ENCODE assay signal across 33 cellular contexts in genomic region chrX:51178352-51178751, GRCh38.
"Had no signal": no experiment of that assay in that cellular context is flagged by ENCODE, and none has a peak within 500 bp of the region (broad histone marks: within the 10 kb centered on the region; RNA-seq: fewer than 3 reads in every experiment).

No MANE protein-coding gene starts in this region.

- H3K36me3 Mint-ChIP-seq: activated CD8-positive, alpha-beta memory T cell treated with anti-CD3 and anti-CD28 coated beads, Interleukin-2, amount 10 ng/mL, durations not matched to agents 7 days and 5 days; activated naive CD4-positive, alpha-beta T cell treated with anti-CD3 and anti-CD28 coated beads, Interleukin-2, amount 10 ng/mL, durations not matched to agents 7 days and 5 days; activated naive CD4-positive, alpha-beta T cell treated with anti-CD3 and anti-CD28 coated beads, Interleukin-2, amount 50 U/mL, for 72 hours had no signal

- H3K27ac ChIP-seq: adrenal gland, body of pancreas, cardiac muscle cell, colonic mucosa, WERI-Rb-1 had no signal

- H3K4me1 Mint-ChIP-seq: activated B cell treated with CpG ODN at 0.5 μM for 24 hours; activated CD8-positive, alpha-beta memory T cell treated with anti-CD3 and anti-CD28 coated beads, Interleukin-2, amount 10 ng/mL, durations not matched to agents 7 days and 5 days; activated naive CD4-positive, alpha-beta T cell treated with anti-CD3 and anti-CD28 coated beads, Interleukin-2, amount 10 ng/mL, durations not matched to agents 7 days and 5 days had no signal

- H3K36me3 ChIP-seq: adrenal gland, cardiac muscle cell, colonic mucosa, WERI-Rb-1 had no signal

- FAIRE-seq: endometrium, frontal cortex had no signal

- H3K27ac Mint-ChIP-seq: activated B cell treated with CpG ODN at 0.5 μM for 24 hours; activated CD8-positive, alpha-beta memory T cell treated with anti-CD3 and anti-CD28 coated beads, Interleukin-2, amount 10 ng/mL, durations not matched to agents 7 days and 5 days; activated CD8-positive, alpha-beta T cell treated with anti-CD3 and anti-CD28 coated beads, Interleukin-2, amount 10 ng/mL, durations not matched to agents 7 days and 5 days; activated naive CD4-positive, alpha-beta T cell treated with anti-CD3 and anti-CD28 coated beads, Interleukin-2, amount 10 ng/mL, durations not matched to agents 7 days and 5 days; activated naive CD4-positive, alpha-beta T cell treated with anti-CD3 and anti-CD28 coated beads, Interleukin-2, amount 50 U/mL, for 72 hours; activated T-helper 1 cell treated with anti-CD3 and anti-CD28 coated beads, Interleukin-12 subunit alpha, Interleukin-12 subunit beta, Interleukin-2, Interleukin-4 antibody, amounts not matched to agents 30 ng/mL and 10 ng/mL and 1 ng/mL, durations not matched to agents 14 hours and 24 hours and 36 hours; activated T-helper 2 cell treated with anti-CD3 and anti-CD28 coated beads, Interferon-gamma antibody, Interleukin-2, Interleukin-4, amounts not matched to agents 10 μg/mL and 5 μg/mL and 100 μg/mL, durations not matched to agents 14 hours and 24 hours and 36 hours; T-helper 17 cell; T-helper 2 cell treated with Interferon-gamma antibody and Interleukin-4, amounts not matched to agents 5 μg/mL and 100 μg/mL, for 36 hours had no signal

- H3K9me3 Mint-ChIP-seq: activated B cell treated with CpG ODN at 0.5 μM for 24 hours; activated naive CD4-positive, alpha-beta T cell treated with anti-CD3 and anti-CD28 coated beads, Interleukin-2, amount 10 ng/mL, durations not matched to agents 7 days and 5 days; activated naive CD4-positive, alpha-beta T cell treated with anti-CD3 and anti-CD28 coated beads, Interleukin-2, amount 50 U/mL, for 72 hours; activated T-helper 1 cell treated with anti-CD3 and anti-CD28 coated beads, Interleukin-12 subunit alpha, Interleukin-12 subunit beta, Interleukin-2, Interleukin-4 antibody, amounts not matched to agents 30 ng/mL and 10 ng/mL and 1 ng/mL, durations not matched to agents 14 hours and 24 hours and 36 hours; activated T-helper 2 cell treated with anti-CD3 and anti-CD28 coated beads, Interferon-gamma antibody, Interleukin-2, Interleukin-4, amounts not matched to agents 10 μg/mL and 5 μg/mL and 100 μg/mL, durations not matched to agents 14 hours and 24 hours and 36 hours; T-helper 2 cell treated with Interferon-gamma antibody and Interleukin-4, amounts not matched to agents 5 μg/mL and 100 μg/mL, for 36 hours had no signal

- H3K4me1 ChIP-seq: adrenal gland, body of pancreas, colonic mucosa had no signal

- H3K4me3 ChIP-seq: adrenal gland, body of pancreas, cardiac muscle cell, colonic mucosa had no signal

- H3K27me3 ChIP-seq: body of pancreas, cardiac muscle cell, colonic mucosa had no signal

- H3K27me3 Mint-ChIP-seq: activated B cell treated with CpG ODN at 0.5 μM for 24 hours; activated CD8-positive, alpha-beta memory T cell treated with anti-CD3 and anti-CD28 coated beads, Interleukin-2, amount 10 ng/mL, durations not matched to agents 7 days and 5 days; activated naive CD4-positive, alpha-beta T cell treated with anti-CD3 and anti-CD28 coated beads, Interleukin-2, amount 10 ng/mL, durations not matched to agents 7 days and 5 days; T-helper 17 cell had no signal

- DNase-seq: activated B cell treated with CpG ODN at 0.5 μM for 24 hours; activated CD4-positive, alpha-beta T cell treated with anti-CD3 and anti-CD28 coated beads for 48 hours; activated CD4-positive, alpha-beta T cell treated with anti-CD3 and anti-CD28 coated beads, Interleukin-2, amount 50 U/mL, for 1 hour; activated CD4-positive, alpha-beta T cell treated with anti-CD3 and anti-CD28 coated beads, Interleukin-2, amount 50 U/mL, for 48 hours; activated CD8-positive, alpha-beta memory T cell treated with anti-CD3 and anti-CD28 coated beads, Interleukin-2, amount 10 ng/mL, durations not matched to agents 7 days and 5 days; activated CD8-positive, alpha-beta memory T cell treated with anti-CD3 and anti-CD28 coated beads, Interleukin-2, amount 50 U/mL, for 4 hours; activated CD8-positive, alpha-beta T cell treated with anti-CD3 and anti-CD28 coated beads, Interleukin-2, amount 10 ng/mL, durations not matched to agents 7 days and 5 days; activated effector memory CD4-positive, alpha-beta T cell treated with anti-CD3 and anti-CD28 coated beads, Interleukin-2, amount 50 U/mL, for 16 hours; activated naive CD4-positive, alpha-beta T cell treated with anti-CD3 and anti-CD28 coated beads, Interleukin-2, amount 10 ng/mL, durations not matched to agents 7 days and 5 days; activated T-cell treated with anti-CD3 and anti-CD28 coated beads, Interleukin-2, amount 50 U/mL, for 1 hour; activated T-cell treated with anti-CD3 and anti-CD28 coated beads, Interleukin-2, amount 50 U/mL, for 48 hours; adrenal gland; amygdala; aorta; body of pancreas; central memory CD4-positive, alpha-beta T cell; cerebellar nuclear complex; colonic mucosa; effector CD8-positive, alpha-beta T cell; foreskin fibroblast; T-helper 1 cell; T-helper 17 cell; T1000; WERI-Rb-1 had no signal

- H3K4me3 Mint-ChIP-seq: activated B cell treated with CpG ODN at 0.5 μM for 24 hours; activated CD8-positive, alpha-beta memory T cell treated with anti-CD3 and anti-CD28 coated beads, Interleukin-2, amount 10 ng/mL, durations not matched to agents 7 days and 5 days; activated CD8-positive, alpha-beta T cell treated with anti-CD3 and anti-CD28 coated beads, Interleukin-2, amount 10 ng/mL, durations not matched to agents 7 days and 5 days; activated naive CD4-positive, alpha-beta T cell treated with anti-CD3 and anti-CD28 coated beads, Interleukin-2, amount 10 ng/mL, durations not matched to agents 7 days and 5 days; activated T-helper 1 cell treated with anti-CD3 and anti-CD28 coated beads, Interleukin-12 subunit alpha, Interleukin-12 subunit beta, Interleukin-2, Interleukin-4 antibody, amounts not matched to agents 30 ng/mL and 10 ng/mL and 1 ng/mL, durations not matched to agents 14 hours and 24 hours and 36 hours; T-helper 17 cell; T-helper 2 cell treated with Interferon-gamma antibody and Interleukin-4, amounts not matched to agents 5 μg/mL and 100 μg/mL, for 36 hours had no signal

- ATAC-seq: activated CD4-positive, CD25-positive, alpha-beta regulatory T cell treated with anti-CD3 and anti-CD28 coated beads, Interleukin-2, amount 50 U/mL, for 24 hours; activated CD8-positive, alpha-beta memory T cell treated with anti-CD3 and anti-CD28 coated beads, Interleukin-2, amount 10 ng/mL, durations not matched to agents 7 days and 5 days; activated CD8-positive, alpha-beta T cell treated with anti-CD3 and anti-CD28 coated beads, Interleukin-2, amount 10 ng/mL, durations not matched to agents 7 days and 5 days; body of pancreas; esophagus mucosa; T-helper 17 cell had no signal

- H3K9me3 ChIP-seq: adrenal gland, body of pancreas, colonic mucosa had no signal
